Comparison of ENCODE assay signal across 5 cellular contexts in the genomic region with DNA sequence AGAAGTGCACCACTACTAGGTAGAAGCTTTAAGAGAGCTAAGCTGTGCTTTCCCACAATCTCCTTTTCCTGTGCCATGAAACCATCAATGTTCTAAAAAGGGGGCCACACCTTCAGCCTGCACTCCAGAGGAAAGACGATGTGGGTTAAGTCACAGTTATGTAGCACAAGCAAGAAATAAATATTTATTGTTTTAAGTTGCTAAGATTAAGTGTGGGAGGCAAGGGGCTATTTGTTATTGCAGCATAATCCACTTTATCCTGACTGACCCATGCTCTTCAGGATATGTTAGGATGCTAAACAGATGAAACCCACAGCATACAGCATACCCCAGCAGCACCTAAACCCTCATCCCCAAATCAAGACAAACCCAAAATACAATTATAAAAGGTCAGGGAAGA.
"Had no signal": no experiment of that assay in that cellular context is flagged by ENCODE, and none has a peak within 500 bp of the region (broad histone marks: within the 10 kb centered on the region; RNA-seq: fewer than 3 reads in every experiment).

No MANE protein-coding gene starts in this region.

- H3K27ac ChIP-seq: HL-60, KMS-11 had no signal

- DNase-seq: IMR-90, KBM-7, KG1 had no signal

- H3K4me2 ChIP-seq: KMS-11 had no signal

- H3K9ac ChIP-seq: KMS-11 had no signal
